Comparison of ENCODE assay signal across 9 cellular contexts in genomic region chr1:31977361-31978131, GRCh38. TPM values are rescaled to one million over a fixed set of nuclear protein-coding genes. Genes with fewer than 3 reads are reported as not detected.
DNase-seq lines count a peak whose midpoint lies in the region; ATAC-seq and TF ChIP-seq lines count a peak whose summit lies in the region.
"Had no signal": no experiment of that assay in that cellular context is flagged by ENCODE, and none has a peak within 500 bp of the region (broad histone marks: within the 10 kb centered on the region; RNA-seq: fewer than 3 reads in every experiment).

No MANE protein-coding gene starts in this region.

- H3K27ac ChIP-seq in Karpas-422 (ENCODE audit: low read length), result no peak overlapping the region
- H3K27ac ChIP-seq: pancreas had no signal

- no peaks in the 10 kb centered on the region for H3K27me3 Mint-ChIP-seq in Calu3 (ENCODE audit: unreplicated experiment)

- in situ Hi-C loops in astrocyte of the cerebellum (cut with HindIII; ENCODE audit: low sequenced_read_pairs), result no loop called here

- CTCF ChIA-PET in Calu3 (lab: Charles Lee), result interaction anchor here (0.5 to 1.8 kb wide), 8 partner anchors 11 to 632 kb away, joined by 3 to 11 read pairs (median 6); no protein-coding TSS in a partner anchor

- H2AFZ ChIP-seq in Karpas-422 (ENCODE audit: low read length), result no peak overlapping the region

- H3K36me3 Mint-ChIP-seq in Calu3 (ENCODE audit: insufficient read depth, unreplicated experiment), result no peaks in the 10 kb centered on the region

- no peaks in the 10 kb centered on the region for H3K9me3 ChIP-seq in Karpas-422 (ENCODE audit: low read length)
- H3K9me3 ChIP-seq: pancreas had no signal

- H3K9me2 ChIP-seq in Karpas-422 (replicated peaks; ENCODE audit: insufficient read depth, low read length), result no peaks in the 10 kb centered on the region

- TF ChIP-seq CTCF in Calu3 (IDR thresholded peaks at IDR 0.05; ENCODE audit: unreplicated experiment) (peak; percentile 28), astrocyte of the cerebellum (IDR thresholded peaks at IDR 0.05; ENCODE audit: low read depth, low read length, missing control alignments) (peak; percentile 54)

- no peaks in the 10 kb centered on the region for H3K27me3 ChIP-seq in Karpas-422 (ENCODE audit: low read length)
- H3K27me3 ChIP-seq: pancreas had no signal

- intact Hi-C loops in Calu3 (cut with micrococcal nuclease; ENCODE audit: unreplicated experiment), result no loop called here
- intact Hi-C loops in left colon (cut with DNase I, micrococcal nuclease), result no loop called here

- no peak overlapping the region for H3K4me2 ChIP-seq in Karpas-422 (ENCODE audit: low read depth, low read length, poor library complexity, severe bottlenecking)

- no peak overlapping the region for H3K4me3 ChIP-seq in Karpas-422 (ENCODE audit: low read length)
- H3K4me3 ChIP-seq in astrocyte of the cerebellum (ENCODE audit: low read depth, low read length), result no peak overlapping the region
- H3K4me3 ChIP-seq: pancreas had no signal

- 0 out of 2 replicates have a peak, but pooled peaks cover 3% of the 10 kb centered on the region for H3K4me1 ChIP-seq in Karpas-422 (ENCODE audit: low read length)
- H3K4me1 ChIP-seq: pancreas had no signal

- no peaks in the 10 kb centered on the region for H3K36me3 ChIP-seq in Karpas-422 (ENCODE audit: insufficient read depth, low read length)
- H3K36me3 ChIP-seq: pancreas had no signal

- DNase-seq in Calu3 (peak; percentile 16), Karpas-422 (peak; percentile 58), astrocyte of the cerebellum (ENCODE audit: low read depth) (no peak), left colon (no peak), pons (ENCODE audit: low spot score) (no peak), NCI-H2029 (lab: John Stamatoyannopoulos, UW) (no peak), globus pallidus (ENCODE audit: low spot score) (no peak)
- DNase-seq: pancreas had no signal

- H4K20me1 ChIP-seq in Karpas-422 (ENCODE audit: insufficient read depth, low read depth, low read length), result no peaks in the 10 kb centered on the region

- H3K9me3 Mint-ChIP-seq in Calu3 (ENCODE audit: low read depth, unreplicated experiment), result no peaks in the 10 kb centered on the region

- no peaks in the 10 kb centered on the region for H3K79me2 ChIP-seq in Karpas-422 (ENCODE audit: low read length)

- no peak overlapping the region for H3K4me3 Mint-ChIP-seq in Calu3 (ENCODE audit: low read depth, unreplicated experiment)

- no peaks in the 10 kb centered on the region for H3K4me1 Mint-ChIP-seq in Calu3 (ENCODE audit: low read depth, unreplicated experiment)

- BruUV-seq in Calu3 (replicated peaks; lab: Mats Ljungman, UMichigan), result no TSS peak

- no peak overlapping the region for H3K27ac Mint-ChIP-seq in Calu3 (ENCODE audit: unreplicated experiment)

- no peak overlapping the region for H3K9ac ChIP-seq in Karpas-422 (ENCODE audit: low read length)

- ATAC-seq in left colon (peak; percentile 44), GM21786 (IDR thresholded peaks at IDR 0.05; ENCODE audit: unreplicated experiment) (no peak)

RNA-seq across cellular contexts. Expression of gene KHDRBS1, which starts 36.1 kb away (rescaled TPM):
- 158 and 159 TPM in 2 replicates for total RNA-seq in Calu3 (2022)
- 70.9 and 77.5 TPM in 2 replicates for total RNA-seq in Karpas-422 (2014; rRNA removed; shearing (Covaris generic); ENCODE audit: low replicate concordance)
- 100 to 1,000 TPM in 1 of 2 donors, 10 to 100 TPM in 1; 87.3 to 102 TPM for total RNA-seq in left colon

RNA-seq across cellular contexts. Expression of gene PTP4A2, which starts 39.4 kb away (rescaled TPM):
- 337 and 366 TPM in 2 replicates for total RNA-seq in Calu3 (2022)
- total RNA-seq in Karpas-422 (2014; rRNA removed; shearing (Covaris generic); ENCODE audit: low replicate concordance), result 215 and 401 TPM in 2 replicates
- total RNA-seq in left colon, result 100 to 1,000 TPM; 265 to 271 TPM

Comparison
In these comparisons a context has a peak if more than half of its experiments do, and no peak if none do; other contexts are left out.
1. DNase-seq: peak in Calu3 (single experiment) and Karpas-422 (single experiment); none in astrocyte of the cerebellum (single experiment), left colon (0 of 2), pons (single experiment), NCI-H2029 (single experiment) and globus pallidus (single experiment).